9 cellular contexts compared by ENCODE assay signal in the genomic region with DNA sequence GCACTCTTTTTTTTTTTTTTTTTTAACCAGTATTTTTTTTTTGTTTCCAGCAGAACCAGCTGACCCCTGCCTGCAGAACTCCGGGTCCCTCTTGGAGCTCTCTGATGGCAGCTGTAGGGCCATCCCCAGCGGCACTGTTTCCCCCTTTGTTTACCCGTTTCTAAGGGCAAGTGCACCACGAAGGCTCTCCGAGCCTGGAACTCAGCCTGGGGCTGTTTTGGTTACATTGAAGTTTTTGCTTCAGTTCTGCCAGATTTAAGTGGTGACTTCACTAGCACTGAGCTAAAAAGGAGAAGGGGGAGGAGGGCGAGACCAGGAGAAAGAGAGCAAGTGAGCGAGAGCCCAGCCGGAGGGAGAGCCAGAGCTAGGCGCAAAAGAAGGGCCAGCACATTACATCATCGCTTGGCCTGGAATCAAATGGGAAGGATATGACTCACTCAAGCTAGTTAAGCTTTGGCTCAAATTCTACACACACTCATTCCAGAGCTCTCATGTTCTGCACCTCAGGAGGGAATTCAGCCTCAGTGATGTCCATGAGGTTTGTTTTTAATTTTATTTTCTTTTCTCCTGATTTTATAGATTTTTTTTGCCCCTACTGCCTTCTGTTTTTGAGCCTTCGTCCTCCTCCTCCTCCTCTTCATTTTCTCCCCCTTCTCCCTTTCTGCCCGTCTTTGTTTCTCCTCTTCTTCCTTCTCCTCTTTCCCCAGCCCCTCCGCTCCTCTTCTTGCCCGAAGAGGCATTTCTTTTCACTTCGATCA.
DNase-seq lines count a peak whose midpoint lies in the region; ATAC-seq, FAIRE-seq and TF ChIP-seq lines count a peak whose summit lies in the region.
"Had no signal": no experiment of that assay in that cellular context is flagged by ENCODE, and none has a peak within 500 bp of the region (broad histone marks: within the 10 kb centered on the region; RNA-seq: fewer than 3 reads in every experiment).

No MANE protein-coding gene starts in this region.

- peaks cover 5% of the 10 kb centered on the region for H3K79me2 ChIP-seq in smooth muscle cell (ENCODE audit: low read depth)

- POLR2A ChIA-PET in A549 (lab: Yijun Ruan, JAX), result interaction anchor here (0.7 kb wide), 1 partner anchor 12 kb away, joined by 3 read pairs; no protein-coding TSS in a partner anchor
- POLR2A ChIA-PET in Panc1 (lab: Charles Lee), result interaction anchor here (0.7 kb wide), 1 partner anchor 139 kb away, joined by 3 read pairs; no protein-coding TSS in a partner anchor

- peak; percentile 94 to 98 for ATAC-seq in A549
- peak; percentile 57 for ATAC-seq in GM18505 (IDR thresholded peaks at IDR 0.05; ENCODE audit: unreplicated experiment)
- peak; percentile 98 for ATAC-seq in Panc1

- H3F3A ChIP-seq in smooth muscle cell (ENCODE audit: low read depth), result no peaks in the 10 kb centered on the region

- in situ Hi-C loops in Panc1 (cut with HindIII; ENCODE audit: low pct_unique_long_range_greater_than_20kb, low sequenced_read_pairs), result no loop called here

- no peak for TF ChIP-seq RAD21 in A549 (conservative IDR thresholded peaks at IDR 0.05 in 1 of 2, IDR thresholded peaks at IDR 0.05 in 1 of 2)

- WGBS in A549 (ENCODE audit: missing lambda C conversion rate), result 3% methylated on average over 15 of the region's 15 CpGs
- 3% methylated on average over 15 of the region's 15 CpGs for WGBS in smooth muscle cell (ENCODE audit: low lambda C conversion rate)

- FAIRE-seq in A549 (lab: Jason Lieb, UNC), result peak; percentile 94
- peak; percentile 91 for FAIRE-seq in HTR-8/SVneo (lab: Jason Lieb, UNC)
- FAIRE-seq: GM18507 had no signal

- H4K20me1 ChIP-seq in smooth muscle cell (ENCODE audit: low read depth), result no peaks in the 10 kb centered on the region

- H3K4me2 ChIP-seq in A549 (peak overlapping the region; percentile 90), smooth muscle cell (peak overlapping the region; percentile 95)

- peak overlapping the region; percentile 98 for H3K9ac ChIP-seq in smooth muscle cell (ENCODE audit: low read depth)

- H3K27ac ChIP-seq in A549 (peak overlapping the region; percentile 49 to 70; a peak in 5 of 6 replicates), Panc1 (ENCODE audit: low read length) (peak overlapping the region; percentile 84), smooth muscle cell (ENCODE audit: low read depth) (peak overlapping the region; percentile 98)

- H3K4me3 ChIP-seq in A549, result peak overlapping the region; percentile 39
- peak overlapping the region; percentile 47 to 74 for H3K4me3 ChIP-seq in Panc1 (ENCODE audit: low read depth in 2 of 2, low read length in 2 of 2)
- H3K4me3 ChIP-seq in smooth muscle cell, result peak overlapping the region; percentile 77

- no peak for TF ChIP-seq EP300 in A549 (IDR thresholded peaks at IDR 0.05)

- H3K27me3 ChIP-seq in Panc1 (ENCODE audit: control insufficient read depth, insufficient read depth, low read length) (no peaks in the 10 kb centered on the region), smooth muscle cell (ENCODE audit: low read depth) (no peaks in the 10 kb centered on the region)

- BruUV-seq in Panc1 (replicated peaks; lab: Mats Ljungman, UMichigan), result no TSS peak

- no peaks in the 10 kb centered on the region for H3K9me3 ChIP-seq in A549
- no peaks in the 10 kb centered on the region for H3K9me3 ChIP-seq in Panc1 (ENCODE audit: control insufficient read depth, insufficient read depth, low read depth, low read length)
- no peaks in the 10 kb centered on the region for H3K9me3 ChIP-seq in smooth muscle cell (replicated peaks; ENCODE audit: low read depth)

- intact Hi-C loops in Panc1 (cut with micrococcal nuclease; ENCODE audit: unreplicated experiment), result no loop called here

- TF ChIP-seq POLR2A in A549 (IDR thresholded peaks at IDR 0.05; ENCODE audit: low read length) (no peak), GM18505 (IDR thresholded peaks at IDR 0.05; ENCODE audit: borderline replicate concordance, extremely low read depth, insufficient read depth, insufficient read length) (no peak)

- peaks cover 16% of the 10 kb centered on the region for H3K4me1 ChIP-seq in A549
- peaks cover 17% of the 10 kb centered on the region for H3K4me1 ChIP-seq in Panc1 (ENCODE audit: control insufficient read depth, insufficient read depth, low read length)
- peaks cover 15% of the 10 kb centered on the region for H3K4me1 ChIP-seq in smooth muscle cell (ENCODE audit: low read depth)

- CTCF ChIA-PET in A549 (lab: Yijun Ruan, JAX) (interaction anchor here (0.6 to 1.6 kb wide), 6 partner anchors 14 to 388 kb away, joined by 3 to 4 read pairs (median 3); no protein-coding TSS in a partner anchor), Panc1 (lab: Charles Lee) (interaction anchor here (0.6 kb wide), 1 partner anchor 47 kb away, joined by 11 read pairs; no protein-coding TSS in a partner anchor)

- peak overlapping the region; percentile 63 for H2AFZ ChIP-seq in smooth muscle cell (ENCODE audit: low read depth)

- H3K36me3 ChIP-seq in Panc1 (ENCODE audit: control insufficient read depth, insufficient read depth, low read length) (no peaks in the 10 kb centered on the region), smooth muscle cell (ENCODE audit: low read depth) (no peaks in the 10 kb centered on the region)

- DNase-seq in A549 (ENCODE audit: low read depth in 1 of 2, low spot score in 1 of 2) (peak; percentile 78 to 85), HTR-8/SVneo (ENCODE audit: insufficient read length, low spot score) (peak; percentile 90), Panc1 (ENCODE audit: low read depth, low spot score) (peak; percentile 92), dermis blood vessel endothelial cell (peak; percentile 98), kidney tubule cell (ENCODE audit: low spot score) (peak; percentile 99), smooth muscle cell (lab: John Stamatoyannopoulos, UW; ENCODE audit: unreplicated experiment) (peak; percentile 51), activated gamma-delta T cell (lab: John Stamatoyannopoulos, UW) (no peak)

- no peak for TF ChIP-seq CTCF in A549 (IDR thresholded peaks at IDR 0.05)
- no peak for TF ChIP-seq CTCF in Panc1 (IDR thresholded peaks at IDR 0.05)
- no peak for TF ChIP-seq CTCF in smooth muscle cell (IDR thresholded peaks at IDR 0.05; ENCODE audit: borderline replicate concordance, insufficient read depth, poor library complexity, severe bottlenecking)

TF ChIP-seq in A549, 52 proteins besides CTCF, POLR2A, EP300 and RAD21 (continues in another document):
- no peak for TF ChIP-seq BHLHE40 (IDR thresholded peaks at IDR 0.05; ENCODE audit: low read depth, low read length)
- no peak for TF ChIP-seq FOXS1 (CRISPR knock-in tag; IDR thresholded peaks at IDR 0.05)
- TF ChIP-seq ESRRA (IDR thresholded peaks at IDR 0.05; ENCODE audit: borderline replicate concordance, low read length), result no peak
- no peak for TF ChIP-seq USF2 (IDR thresholded peaks at IDR 0.05)
- TF ChIP-seq CBX2 (IDR thresholded peaks at IDR 0.05; ENCODE audit: borderline replicate concordance, low read depth), result no peak
- TF ChIP-seq, protein P1, sequence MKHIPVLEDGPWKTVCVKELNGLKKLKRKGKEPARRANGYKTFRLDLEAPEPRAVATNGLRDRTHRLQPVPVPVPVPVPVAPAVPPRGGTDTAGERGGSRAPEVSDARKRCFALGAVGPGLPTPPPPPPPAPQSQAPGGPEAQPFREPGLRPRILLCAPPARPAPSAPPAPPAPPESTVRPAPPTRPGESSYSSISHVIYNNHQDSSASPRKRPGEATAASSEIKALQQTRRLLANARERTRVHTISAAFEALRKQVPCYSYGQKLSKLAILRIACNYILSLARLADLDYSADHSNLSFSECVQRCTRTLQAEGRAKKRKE (CRISPR knock-in tag; IDR thresholded peaks at IDR 0.05; ENCODE audit: low read depth), result no peak
- peak; percentile 38; the same call in 1 of the 2 replicates for TF ChIP-seq GATA3 (IDR thresholded peaks at IDR 0.05; ENCODE audit: borderline replicate concordance)
- no peak for TF ChIP-seq HOXB5 (CRISPR knock-in tag; IDR thresholded peaks at IDR 0.05)
- no peak for TF ChIP-seq RFX5 (IDR thresholded peaks at IDR 0.05)
- no peak for TF ChIP-seq KDM5A (IDR thresholded peaks at IDR 0.05)
- TF ChIP-seq KDM1A (IDR thresholded peaks at IDR 0.05; ENCODE audit: low read depth), result no peak
- TF ChIP-seq JUNB (IDR thresholded peaks at IDR 0.05), result peak; percentile 74
- no peak for TF ChIP-seq ZC3H11A (IDR thresholded peaks at IDR 0.05)
- TF ChIP-seq, protein P2, sequence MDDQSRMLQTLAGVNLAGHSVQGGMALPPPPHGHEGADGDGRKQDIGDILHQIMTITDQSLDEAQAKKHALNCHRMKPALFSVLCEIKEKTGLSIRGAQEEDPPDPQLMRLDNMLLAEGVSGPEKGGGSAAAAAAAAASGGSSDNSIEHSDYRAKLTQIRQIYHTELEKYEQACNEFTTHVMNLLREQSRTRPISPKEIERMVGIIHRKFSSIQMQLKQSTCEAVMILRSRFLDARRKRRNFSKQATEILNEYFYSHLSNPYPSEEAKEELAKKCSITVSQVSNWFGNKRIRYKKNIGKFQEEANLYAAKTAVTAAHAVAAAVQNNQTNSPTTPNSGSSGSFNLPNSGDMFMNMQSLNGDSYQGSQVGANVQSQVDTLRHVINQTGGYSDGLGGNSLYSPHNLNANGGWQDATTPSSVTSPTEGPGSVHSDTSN (IDR thresholded peaks at IDR 0.05), result no peak
- TF ChIP-seq ZSCAN20 (CRISPR knock-in tag; IDR thresholded peaks at IDR 0.05), result no peak
- no peak for TF ChIP-seq HEYL (CRISPR knock-in tag; IDR thresholded peaks at IDR 0.05)
- TF ChIP-seq ZFP36 (IDR thresholded peaks at IDR 0.05; ENCODE audit: borderline replicate concordance, partially characterized antibody), result no peak
- TF ChIP-seq FOSL2 (IDR thresholded peaks at IDR 0.05), result peak; percentile 82
- peak; percentile 94 for TF ChIP-seq FOSL2 (CRISPR knock-in tag; IDR thresholded peaks at IDR 0.05)
- TF ChIP-seq CEBPB (IDR thresholded peaks at IDR 0.05), result peak; percentile 60 to 83; a peak in 3 of 4 replicates
- TF ChIP-seq EHF (CRISPR knock-in tag; IDR thresholded peaks at IDR 0.05), result no peak
- peak in 1 of 2 experiments; percentile 63; a peak in 2 of 5 replicates for TF ChIP-seq JUN (IDR thresholded peaks at IDR 0.05)
- no peak for TF ChIP-seq SMC3 (IDR thresholded peaks at IDR 0.05)
- TF ChIP-seq CHD2 (IDR thresholded peaks at IDR 0.05; ENCODE audit: low read length, partially characterized antibody), result no peak
